In the genomic region with DNA sequence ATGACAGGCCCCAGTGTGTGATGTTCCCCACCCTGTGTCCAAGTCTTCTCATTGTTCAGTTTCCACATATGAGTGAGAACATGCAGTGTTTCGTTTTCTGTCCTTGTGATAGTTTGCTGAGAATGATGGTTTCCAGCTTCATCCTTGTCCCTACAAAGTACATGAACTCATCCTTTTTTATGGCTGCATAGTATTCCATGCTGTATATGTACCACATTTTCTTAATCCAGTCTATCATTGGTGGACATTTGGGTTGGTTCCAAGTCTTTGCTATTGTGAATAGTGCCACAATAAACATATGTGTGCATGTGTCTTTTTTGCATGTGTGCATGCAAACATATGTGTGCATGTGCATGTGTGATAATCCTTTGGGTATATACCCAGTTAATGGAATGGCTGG, we compare ENCODE assay signal across 3 cellular contexts.
DNase-seq lines count a peak whose midpoint lies in the region; ATAC-seq, FAIRE-seq and TF ChIP-seq lines count a peak whose summit lies in the region.
"Not testable (repeated sequence)": the region's sequence is repeated elsewhere in the genome, so short reads cannot be mapped to it uniquely, and the experiment has no call there.

No MANE protein-coding gene starts in this region.

- H3K9me1 ChIP-seq in K562 (ENCODE audit: control insufficient read depth, insufficient read depth, low read length) = not testable (repeated sequence)

- H3K36me3 ChIP-seq in HEK293 (ENCODE audit: control insufficient read depth in 2 of 2, insufficient read depth in 1 of 2, low read length in 2 of 2); K562 (ENCODE audit: control insufficient read depth, insufficient read depth, low read length); HepG2 (replicated peaks in 1 of 2; ENCODE audit: control insufficient read depth in 1 of 2, insufficient read depth in 2 of 2, low read length in 2 of 2): not testable (repeated sequence)

- DNase-seq in K562 (ENCODE audit: extremely low read depth in 1 of 4, low spot score in 3 of 4); HepG2 (ENCODE audit: low spot score): not testable (repeated sequence)

- H3K27ac ChIP-seq in HEK293 (ENCODE audit: extremely low read depth, low read depth, low read length); K562 (ENCODE audit: extremely low read depth, low read depth, low read length); HepG2 (ENCODE audit: extremely low read length, insufficient read depth, low read length): not testable (repeated sequence)

- not testable (repeated sequence) for H3K9ac ChIP-seq in K562 (ENCODE audit: insufficient read depth in 1 of 2, low read depth in 2 of 2, low read length in 2 of 2); HepG2 (ENCODE audit: insufficient read depth, low read depth, low read length)

- WGBS in K562 (ENCODE audit: insufficient coverage, low coverage, missing lambda C conversion rate) = 0% methylated on average over 1 of the region's 1 CpG
- 0% methylated on average over 1 of the region's 1 CpG for WGBS in HepG2 (ENCODE audit: low lambda C conversion rate)

- H3K79me2 ChIP-seq in K562 (ENCODE audit: control insufficient read depth, insufficient read depth, low read length); HepG2 (ENCODE audit: insufficient read depth, low read length): not testable (repeated sequence)

- POLR2A ChIA-PET in HEK293 (lab: Yijun Ruan, JAX); K562 (lab: Yijun Ruan, JAX); HepG2 (lab: Yijun Ruan, JAX): not testable (repeated sequence)

- FAIRE-seq in K562 (lab: Jason Lieb, UNC); HepG2 (lab: Jason Lieb, UNC): not testable (repeated sequence)

- TF ChIP-seq RAD21 in K562 (CRISPR knock-in tag; conservative IDR thresholded peaks at IDR 0.05 in 1 of 2, IDR thresholded peaks at IDR 0.05 in 1 of 2); HepG2 (CRISPR knock-in tag; IDR thresholded peaks at IDR 0.05): not testable (repeated sequence)

- BruUV-seq in K562 (replicated peaks; lab: Mats Ljungman, UMichigan); HepG2 (replicated peaks; lab: Mats Ljungman, UMichigan): not testable (repeated sequence)

- intact Hi-C loops in K562 (cut with micrococcal nuclease); HepG2 (cut with micrococcal nuclease; ENCODE audit: unreplicated experiment): not testable (repeated sequence)

- TF ChIP-seq POLR2A in K562 (conservative IDR thresholded peaks at IDR 0.05); HepG2 (IDR thresholded peaks at IDR 0.05; ENCODE audit: insufficient read depth in 1 of 2, low read depth in 2 of 2, low read length in 2 of 2): not testable (repeated sequence)

- TF ChIP-seq CTCF in HEK293 (tag by site-specific recombination; IDR thresholded peaks at IDR 0.05); K562 (IDR thresholded peaks at IDR 0.05 in 2 of 3, conservative IDR thresholded peaks at IDR 0.05 in 1 of 3; ENCODE audit: insufficient read depth in 2 of 3, low read depth in 1 of 3, low read length in 3 of 3); HepG2 (CRISPR knock-in tag; IDR thresholded peaks at IDR 0.05): not testable (repeated sequence)

- not testable (repeated sequence) for H3K4me2 ChIP-seq in K562 (ENCODE audit: insufficient read depth, low read length); HepG2 (ENCODE audit: low read depth, low read length)

- not testable (repeated sequence) for H4K20me1 ChIP-seq in K562 (replicated peaks; ENCODE audit: control insufficient read depth, insufficient read depth, low read length); HepG2 (ENCODE audit: insufficient read depth, low read length)

- not testable (repeated sequence) for H3K4me1 ChIP-seq in HEK293 (ENCODE audit: control insufficient read depth, insufficient read depth, low read length); K562 (replicated peaks in 1 of 2; ENCODE audit: control insufficient read depth in 2 of 2, insufficient read depth in 2 of 2, low read length in 2 of 2); HepG2 (ENCODE audit: insufficient read depth, low read length)

- TF ChIP-seq EP300 in K562 (IDR thresholded peaks at IDR 0.05; ENCODE audit: low read length); HepG2 (IDR thresholded peaks at IDR 0.05; ENCODE audit: low read depth in 2 of 2, low read length in 2 of 2); HepG2 (CRISPR knock-in tag; IDR thresholded peaks at IDR 0.05; ENCODE audit: borderline replicate concordance): not testable (repeated sequence)

- not testable (repeated sequence) for H3K4me3 ChIP-seq in HEK293 (ENCODE audit: low read depth, low read length); K562; HepG2 (replicated peaks in 1 of 3; ENCODE audit: insufficient read depth in 1 of 3, low read depth in 2 of 3, low read length in 3 of 3)

- in situ Hi-C loops in K562 (cut with MboI); HepG2 (cut with HindIII; ENCODE audit: extremely low pct_ligation_motif_present, low pct_unique_long_range_greater_than_20kb): not testable (repeated sequence)

- H3K9me3 ChIP-seq in HEK293 (ENCODE audit: control insufficient read depth, insufficient read depth, low read depth, low read length); K562 (replicated peaks; ENCODE audit: control insufficient read depth, insufficient read depth, low read depth, low read length); HepG2 (ENCODE audit: low read length): not testable (repeated sequence)

- not testable (repeated sequence) for H3K27me3 ChIP-seq in K562 (ENCODE audit: control insufficient read depth in 2 of 2, insufficient read depth in 2 of 2, low read length in 2 of 2); HepG2 (ENCODE audit: control insufficient read depth in 1 of 2, insufficient read depth in 2 of 2, low read length in 2 of 2)

- ATAC-seq in K562, HepG2: not testable (repeated sequence)

- not testable (repeated sequence) for H2AFZ ChIP-seq in K562 (ENCODE audit: low read depth, low read length); HepG2 (ENCODE audit: low read length)

- CTCF ChIA-PET in HEK293 (lab: Yijun Ruan, JAX); K562 (lab: Yijun Ruan, JAX; ENCODE audit: low intra/inter-chr PET ratio); HepG2 (lab: Yijun Ruan, JAX; ENCODE audit: low intra/inter-chr PET ratio, low total read pairs): not testable (repeated sequence)

TF ChIP-seq in K562, 482 proteins besides CTCF, POLR2A, EP300 and RAD21:
- TF ChIP-seq ZNF146 (CRISPR knock-in tag; IDR thresholded peaks at IDR 0.05; ENCODE audit: unreplicated experiment) = peak; percentile 52

TF ChIP-seq in HepG2, 621 proteins besides CTCF, POLR2A, EP300 and RAD21:
- TF ChIP-seq MNT (IDR thresholded peaks at IDR 0.05) = peak; percentile 57; the same call in 1 of the 2 replicates
